In the genomic region with DNA sequence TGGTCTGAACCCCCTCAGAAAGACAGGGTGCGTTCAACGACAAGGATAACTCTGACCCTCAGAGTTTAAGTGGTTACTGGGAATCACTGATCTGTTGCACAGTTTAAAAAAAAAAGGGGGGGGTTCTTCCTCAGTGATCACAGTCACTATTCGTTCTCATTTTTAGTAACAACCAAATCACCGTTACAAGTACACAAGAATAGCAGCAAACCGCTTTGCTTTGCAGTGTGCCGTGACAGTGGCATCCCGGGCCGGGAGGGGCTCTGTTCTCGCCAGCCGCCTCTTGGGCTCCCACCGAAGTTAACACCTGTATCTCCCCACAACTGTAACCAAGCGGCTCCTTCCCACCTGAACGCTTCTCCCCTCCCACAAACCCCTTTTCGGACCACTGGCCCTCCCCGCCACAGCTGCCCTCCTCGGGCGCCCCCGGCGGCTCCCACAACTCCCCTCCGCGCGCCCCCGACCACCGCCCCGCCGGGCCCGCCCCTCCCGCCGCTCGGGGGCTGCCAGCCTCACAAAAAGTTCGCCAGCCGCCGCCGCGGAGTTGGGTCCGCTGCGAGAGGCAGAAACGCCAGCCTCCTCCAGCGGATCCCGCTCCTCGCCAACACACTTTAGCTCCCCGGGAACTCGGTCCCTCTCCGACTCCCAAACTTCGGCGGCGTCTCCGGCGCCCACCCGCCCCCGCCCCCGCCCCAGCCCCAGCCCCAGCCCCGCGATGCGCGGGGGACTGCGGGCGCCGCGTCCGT, we compare ENCODE assay signal across 8 cellular contexts. TPM values are rescaled to one million over a fixed set of nuclear protein-coding genes. Genes with fewer than 3 reads are reported as not detected.
DNase-seq lines count a peak whose midpoint lies in the region; ATAC-seq and TF ChIP-seq lines count a peak whose summit lies in the region.

No MANE protein-coding gene starts in this region.

- peak overlapping the region; percentile 65 for H2AFZ ChIP-seq in smooth muscle cell (ENCODE audit: low read depth)

- H3F3A ChIP-seq in smooth muscle cell (ENCODE audit: low read depth): no peaks in the 10 kb centered on the region

- CTCF ChIA-PET in AG04449 (lab: Yijun Ruan, JAX): interaction anchor here (0.7 to 4.0 kb wide), 11 partner anchors 9 to 416 kb away, joined by 3 to 38 read pairs (median 5); no protein-coding TSS in a partner anchor

- no peak for DNase-seq in AG04449 (ENCODE audit: low read depth, low spot score)
- peak in 31 of 58 donors; percentile 3 to 62 (median 37) for DNase-seq in anterior cingulate cortex (lab: John Stamatoyannopoulos, UW)
- DNase-seq in smooth muscle cell (lab: John Stamatoyannopoulos, UW; ENCODE audit: unreplicated experiment): peak; percentile 12
- no peak for DNase-seq in D341Med (ENCODE audit: low spot score)

- peak overlapping the region; percentile 90 for H3K4me2 ChIP-seq in smooth muscle cell

- peaks cover 50% of the 10 kb centered on the region for H3K79me2 ChIP-seq in smooth muscle cell (ENCODE audit: low read depth)

- no peaks in the 10 kb centered on the region for H3K27me3 ChIP-seq in smooth muscle cell (ENCODE audit: low read depth)

- TF ChIP-seq CTCF in AG04449 (IDR thresholded peaks at IDR 0.05; ENCODE audit: insufficient read depth, low read length, missing control alignments) (no peak), smooth muscle cell (IDR thresholded peaks at IDR 0.05; ENCODE audit: borderline replicate concordance, insufficient read depth, poor library complexity, severe bottlenecking) (no peak)

- H3K9ac ChIP-seq in smooth muscle cell (ENCODE audit: low read depth): peak overlapping the region; percentile 49

- H3K27ac ChIP-seq in smooth muscle cell (ENCODE audit: low read depth): no peak overlapping the region

- POLR2A ChIA-PET in AG04449 (lab: Yijun Ruan, JAX): interaction anchor here (2.9 kb wide), 1 partner anchor 102 kb away, joined by 134 read pairs; no protein-coding TSS in a partner anchor

- peaks cover 38% of the 10 kb centered on the region for H4K20me1 ChIP-seq in smooth muscle cell (ENCODE audit: low read depth)

- H3K4me3 ChIP-seq in AG04449 (ENCODE audit: low read depth, low read length) (peak overlapping the region; percentile 85), iPS-18c (ENCODE audit: insufficient read depth, low read depth, low read length) (peak overlapping the region; percentile 56), smooth muscle cell (peak overlapping the region; percentile 75)

- no peaks in the 10 kb centered on the region for H3K36me3 ChIP-seq in smooth muscle cell (ENCODE audit: low read depth)

- H3K4me1 ChIP-seq in smooth muscle cell (ENCODE audit: low read depth): peaks cover 65% of the 10 kb centered on the region

- peak; percentile 48 for ATAC-seq in GM18868 (IDR thresholded peaks at IDR 0.05; ENCODE audit: unreplicated experiment)
- peak; percentile 40 for ATAC-seq in HG03095 (IDR thresholded peaks at IDR 0.05; ENCODE audit: unreplicated experiment)
- ATAC-seq in SK-N-SH treated with all-trans-retinoic acid at 6 μM for 48 hours: peak; percentile 3; the same call in 1 of the 3 replicates

- no peaks in the 10 kb centered on the region for H3K9me3 ChIP-seq in iPS-18c (ENCODE audit: control insufficient read depth, insufficient read depth, low read length)
- no peaks in the 10 kb centered on the region for H3K9me3 ChIP-seq in smooth muscle cell (replicated peaks; ENCODE audit: low read depth)

- 1% methylated on average over 29 of the region's 61 CpGs for WGBS in smooth muscle cell (ENCODE audit: low lambda C conversion rate)

TF ChIP-seq in SK-N-SH treated with all-trans-retinoic acid at 6 μM for 48 hours, 23 proteins besides CTCF, POLR2A, EP300 and RAD21:
- TF ChIP-seq, protein P1, sequence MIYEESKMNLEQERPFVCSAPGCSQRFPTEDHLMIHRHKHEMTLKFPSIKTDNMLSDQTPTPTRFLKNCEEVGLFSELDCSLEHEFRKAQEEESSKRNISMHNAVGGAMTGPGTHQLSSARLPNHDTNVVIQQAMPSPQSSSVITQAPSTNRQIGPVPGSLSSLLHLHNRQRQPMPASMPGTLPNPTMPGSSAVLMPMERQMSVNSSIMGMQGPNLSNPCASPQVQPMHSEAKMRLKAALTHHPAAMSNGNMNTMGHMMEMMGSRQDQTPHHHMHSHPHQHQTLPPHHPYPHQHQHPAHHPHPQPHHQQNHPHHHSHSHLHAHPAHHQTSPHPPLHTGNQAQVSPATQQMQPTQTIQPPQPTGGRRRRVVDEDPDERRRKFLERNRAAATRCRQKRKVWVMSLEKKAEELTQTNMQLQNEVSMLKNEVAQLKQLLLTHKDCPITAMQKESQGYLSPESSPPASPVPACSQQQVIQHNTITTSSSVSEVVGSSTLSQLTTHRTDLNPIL (CRISPR knock-in tag; IDR thresholded peaks at IDR 0.05; ENCODE audit: low read depth): no peak
- TF ChIP-seq ZC3H10 (CRISPR knock-in tag; IDR thresholded peaks at IDR 0.05) (no peak), ZNF8 (CRISPR knock-in tag; IDR thresholded peaks at IDR 0.05) (no peak)

RNA-seq across cellular contexts. Expression of a gene that starts 1.2 kb away (rescaled TPM):
- 21.1 and 48.0 TPM in 2 replicates for total RNA-seq in smooth muscle cell
- 33.3 and 44.0 TPM in 2 replicates for polyA plus RNA-seq in smooth muscle cell

Comparison
In these comparisons a context has a peak if more than half of its experiments do, and no peak if none do; other contexts are left out.
1. DNase-seq: peak in anterior cingulate cortex (31 of 58) and smooth muscle cell (single experiment); none in AG04449 (single experiment) and D341Med (single experiment).
2. Peak in every context shown above with its lines, with median percentiles within 50 percentile points of each other: H3K4me3 ChIP-seq and ATAC-seq.